In the genomic region with DNA sequence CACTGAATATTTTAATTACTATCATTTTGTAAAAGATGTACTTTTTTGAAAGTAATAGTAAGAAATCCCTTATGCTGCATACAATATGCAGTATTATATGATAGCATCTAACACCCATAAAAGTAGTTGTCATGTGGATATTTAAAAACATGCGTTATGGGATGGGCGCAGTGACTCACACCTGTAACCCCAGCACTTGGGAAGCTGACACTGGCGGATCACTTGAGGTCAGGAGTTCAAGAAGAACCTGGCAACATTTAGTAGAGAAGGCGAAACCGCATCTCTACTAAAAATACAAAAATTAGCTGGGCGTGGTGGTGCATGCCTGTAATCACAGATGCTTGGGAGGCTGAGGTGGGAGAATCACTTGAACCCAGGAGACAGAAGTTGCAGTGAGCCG, we compare ENCODE assay signal across 32 cellular contexts.
"Had no signal": no experiment of that assay in that cellular context is flagged by ENCODE, and none has a peak within 500 bp of the region (broad histone marks: within the 10 kb centered on the region; RNA-seq: fewer than 3 reads in every experiment).

No MANE protein-coding gene starts in this region.

- H3K36me3 ChIP-seq: neural progenitor cell, neutrophil, ovary had no signal

- DNase-seq: hypothalamus; immature natural killer cell; kidney; left colon; left lung; lower lobe of right lung; mammary epithelial cell; mesenchymal stem cell; naive B cell; natural killer cell; nephron progenitor cell; occipital lobe; ovary; right lobe of liver; stimulated activated CD4-positive, alpha-beta T cell treated with anti-CD3 and anti-CD28 coated beads, Interleukin-12 subunit alpha, Interleukin-12 subunit beta, amount 100 ng/mL, for 4 hours; stimulated activated CD4-positive, alpha-beta T cell treated with anti-CD3 and anti-CD28 coated beads, Interleukin-15, amount 100 ng/mL, for 24 hours; stimulated activated CD4-positive, alpha-beta T cell treated with anti-CD3 and anti-CD28 coated beads, Interleukin-2, amount 100 ng/mL, for 24 hours; stimulated activated CD4-positive, alpha-beta T cell treated with anti-CD3 and anti-CD28 coated beads, Interleukin-4, amount 100 ng/mL, for 1 hour; stimulated activated naive B cell treated with anti-CD40 and anti-IgM and Interleukin-4, amounts not matched to agents 10 μg/mL and 1 μg/mL and 100 μg/mL, for 72 hours; stimulated activated naive CD8-positive, alpha-beta T cell treated with anti-CD3 and anti-CD28 coated beads, Interleukin-15, Interleukin-2, amounts not matched to agents 100 U/mL and 50 U/mL, for 24 hours; stomach; testis; thyroid gland; transverse colon; upper lobe of left lung had no signal

- H3K4me1 ChIP-seq: left lung, lower lobe of right lung, neural progenitor cell, right atrium auricular region, right lobe of liver, testis, thyroid gland, transverse colon, upper lobe of left lung, vagina had no signal

- H3K27ac Mint-ChIP-seq: immature natural killer cell; mesothelial cell of epicardium; natural killer cell; nephron progenitor cell; neural progenitor cell; progenitor cell of endocrine pancreas; stimulated activated naive B cell treated with anti-CD40 and anti-IgM and Interleukin-4, amounts not matched to agents 10 μg/mL and 1 μg/mL and 100 μg/mL, for 72 hours had no signal

- H2AFZ ChIP-seq: neural progenitor cell had no signal

- H3K9me3 ChIP-seq: left lung, lower lobe of right lung, neutrophil, ovary, right atrium auricular region, right lobe of liver, stomach, testis, thyroid gland, transverse colon, upper lobe of left lung, vagina had no signal

- H3K4me3 Mint-ChIP-seq: immature natural killer cell; mesothelial cell of epicardium; naive B cell; natural killer cell; nephron progenitor cell; neural progenitor cell; stimulated activated naive B cell treated with anti-CD40 and anti-IgM and Interleukin-4, amounts not matched to agents 10 μg/mL and 1 μg/mL and 100 μg/mL, for 72 hours had no signal

- H3K27ac ChIP-seq: left lung, lower lobe of right lung, neural progenitor cell, neutrophil, ovary, right atrium auricular region, right lobe of liver, skin epidermis, stomach, testis, thyroid gland, transverse colon, upper lobe of left lung, vagina had no signal

- H3K27me3 ChIP-seq: left lung, neural progenitor cell, neutrophil, ovary, right atrium auricular region, right lobe of liver, stomach, testis, thyroid gland, transverse colon, upper lobe of left lung, vagina had no signal

- H3K9me3 Mint-ChIP-seq: immature natural killer cell; mesothelial cell of epicardium; naive B cell; natural killer cell; nephron progenitor cell; neural progenitor cell; stimulated activated naive B cell treated with anti-CD40 and anti-IgM and Interleukin-4, amounts not matched to agents 10 μg/mL and 1 μg/mL and 100 μg/mL, for 72 hours had no signal

- H3K9ac ChIP-seq: neural progenitor cell had no signal

- H3K4me3 ChIP-seq: left lung, lower lobe of right lung, neural progenitor cell, ovary, right atrium auricular region, right lobe of liver, skin epidermis, stomach, testis, thyroid gland, transverse colon, upper lobe of left lung, vagina had no signal

- H3K4me2 ChIP-seq: neural progenitor cell had no signal

- ATAC-seq: left colon; left lung; lower lobe of right lung; natural killer cell; right lobe of liver; stimulated activated naive B cell treated with anti-CD40 and anti-IgM and Interleukin-4, amounts not matched to agents 10 μg/mL and 1 μg/mL and 100 μg/mL, for 72 hours; stimulated activated naive CD8-positive, alpha-beta T cell treated with anti-CD3 and anti-CD28 coated beads, Interleukin-15, Interleukin-2, amounts not matched to agents 100 U/mL and 50 U/mL, for 24 hours had no signal

- H3K4me1 Mint-ChIP-seq: immature natural killer cell, naive B cell, natural killer cell, nephron progenitor cell, neural progenitor cell had no signal

- H3K27me3 Mint-ChIP-seq: naive B cell; progenitor cell of endocrine pancreas; stimulated activated naive B cell treated with anti-CD40 and anti-IgM and Interleukin-4, amounts not matched to agents 10 μg/mL and 1 μg/mL and 100 μg/mL, for 72 hours had no signal
